ENCODE assay signal across 15 cellular contexts in genomic region chr2:177316756-177317155, GRCh38. TPM values are rescaled to one million over a fixed set of nuclear protein-coding genes. Genes with fewer than 3 reads are reported as not detected.
A peak's percentile ranks its signal among the peaks of the same experiment; 100 is the strongest.
DNase-seq lines count a peak whose midpoint lies in the region; ATAC-seq and TF ChIP-seq lines count a peak whose summit lies in the region.
"Had no signal": no experiment of that assay in that cellular context is flagged by ENCODE, and none has a peak within 500 bp of the region (broad histone marks: within the 10 kb centered on the region; RNA-seq: fewer than 3 reads in every experiment).

No MANE protein-coding gene starts in this region.

- H3K4me1 Mint-ChIP-seq in Caco-2 (ENCODE audit: low read depth, unreplicated experiment): no peaks in the 10 kb centered on the region
- H3K4me1 Mint-ChIP-seq in type B pancreatic cell (ENCODE audit: unreplicated experiment): peaks cover 4% of the 10 kb centered on the region
- H3K4me1 Mint-ChIP-seq: B cell had no signal

- no peak for DNase-seq in left ventricle myocardium superior
- DNase-seq in left cardiac atrium: no peak
- peak; percentile 35 for DNase-seq in kidney tubule cell (ENCODE audit: low spot score)
- no peak for DNase-seq in right lobe of liver
- no peak for DNase-seq in thyroid gland
- no peak for DNase-seq in Caco-2
- no peak for DNase-seq in type B pancreatic cell (ENCODE audit: extremely low spot score, unreplicated experiment)
- DNase-seq in NCI-H1436 treated with DMSO at 0.1 percent for 48 hours (lab: John Stamatoyannopoulos, UW): no peak
- DNase-seq: C1 segment of cervical spinal cord; CD4-positive, alpha-beta T cell; DMS79; HCEC 1CT; HFFc6 had no signal

- H3K27me3 ChIP-seq in right lobe of liver (no peaks in the 10 kb centered on the region), thyroid gland (no peaks in the 10 kb centered on the region), Caco-2 (replicated peaks; ENCODE audit: control insufficient read depth, insufficient read depth, low read length) (no peaks in the 10 kb centered on the region)

- no peak overlapping the region for H3K27ac Mint-ChIP-seq in Caco-2 (ENCODE audit: unreplicated experiment)
- H3K27ac Mint-ChIP-seq in type B pancreatic cell: no peak overlapping the region
- H3K27ac Mint-ChIP-seq: B cell; CD4-positive, alpha-beta T cell; HFFc6 had no signal

- no peak overlapping the region for H3K4me3 Mint-ChIP-seq in Caco-2 (ENCODE audit: unreplicated experiment)
- H3K4me3 Mint-ChIP-seq in type B pancreatic cell: no peak overlapping the region
- H3K4me3 Mint-ChIP-seq: B cell; CD4-positive, alpha-beta T cell; HFFc6 had no signal

- no TSS peak for BruUV-seq in Caco-2 (replicated peaks; lab: Mats Ljungman, UMichigan)

- TF ChIP-seq POLR2A in right lobe of liver (IDR thresholded peaks at IDR 0.05) (no peak), thyroid gland (IDR thresholded peaks at IDR 0.05) (no peak)

- H3K27ac ChIP-seq in right lobe of liver: peak overlapping the region; percentile 29 to 65 (median 30)
- H3K27ac ChIP-seq in thyroid gland: peak overlapping the region in 2 of 3 donors; percentile 8 to 49
- H3K27ac ChIP-seq: HL-60 had no signal

- H3K9me3 Mint-ChIP-seq in Caco-2 (ENCODE audit: unreplicated experiment) (no peaks in the 10 kb centered on the region), type B pancreatic cell (no peaks in the 10 kb centered on the region)
- H3K9me3 Mint-ChIP-seq: CD4-positive, alpha-beta T cell; HFFc6 had no signal

- H3K27me3 Mint-ChIP-seq in Caco-2 (ENCODE audit: insufficient read depth, unreplicated experiment) (no peaks in the 10 kb centered on the region), type B pancreatic cell (no peaks in the 10 kb centered on the region)
- H3K27me3 Mint-ChIP-seq: B cell; CD4-positive, alpha-beta T cell had no signal

- ATAC-seq in left ventricle myocardium superior: peak; percentile 72
- ATAC-seq in left cardiac atrium: no peak
- ATAC-seq in right lobe of liver: peak; percentile 55 to 87 (median 66)

- intact Hi-C loops in left ventricle myocardium superior (cut with micrococcal nuclease): no loop called here
- intact Hi-C loops in left cardiac atrium (cut with DNase I): no loop called here
- intact Hi-C loops in right lobe of liver (cut with DNase I): no loop called here
- intact Hi-C loops in thyroid gland (cut with DNase I): no loop called here
- intact Hi-C loops in Caco-2 (cut with micrococcal nuclease; ENCODE audit: unreplicated experiment): no loop called here

- POLR2A ChIA-PET in Caco-2 (lab: Charles Lee): no interaction called here

- H3K36me3 Mint-ChIP-seq in Caco-2 (ENCODE audit: insufficient read depth, unreplicated experiment) (no peaks in the 10 kb centered on the region), type B pancreatic cell (peaks cover 5% of the 10 kb centered on the region)

- H3K9me3 ChIP-seq in right lobe of liver (no peaks in the 10 kb centered on the region), thyroid gland (no peaks in the 10 kb centered on the region), Caco-2 (no peaks in the 10 kb centered on the region)

- peaks cover 0 to 56% (median 1%) of the 10 kb centered on the region in 4 donors for H3K4me1 ChIP-seq in right lobe of liver
- H3K4me1 ChIP-seq in thyroid gland: peaks cover 8 to 32% of the 10 kb centered on the region in 2 donors
- H3K4me1 ChIP-seq in Caco-2: no peaks in the 10 kb centered on the region

- H3K4me3 ChIP-seq in right lobe of liver (no peak overlapping the region), thyroid gland (replicated peaks in 1 of 3) (no peak overlapping the region), Caco-2 (ENCODE audit: low read depth, low read length) (no peak overlapping the region)

- H3K36me3 ChIP-seq in right lobe of liver (no peaks in the 10 kb centered on the region), thyroid gland (no peaks in the 10 kb centered on the region), Caco-2 (ENCODE audit: control insufficient read depth, insufficient read depth, low read length) (no peaks in the 10 kb centered on the region)

- 60% methylated on average over 1 of the region's 1 CpG for WGBS in right lobe of liver (ENCODE audit: insufficient coverage, low coverage, low lambda C conversion rate, missing lambda C conversion rate)
- 93 to 94% methylated on average over 1 of the region's 1 CpG for WGBS in thyroid gland, 2 donors

- CTCF ChIA-PET in Caco-2 (lab: Charles Lee): no interaction called here

- no peak for TF ChIP-seq CTCF in right lobe of liver (IDR thresholded peaks at IDR 0.05)
- TF ChIP-seq CTCF in thyroid gland (IDR thresholded peaks at IDR 0.05): no peak
- TF ChIP-seq CTCF in Caco-2 (IDR thresholded peaks at IDR 0.05; ENCODE audit: insufficient read depth in 1 of 2, low read depth in 1 of 2, low read length in 1 of 2, severe bottlenecking in 1 of 2, unreplicated experiment in 1 of 2): no peak
- no peak for TF ChIP-seq CTCF in type B pancreatic cell (conservative IDR thresholded peaks at IDR 0.05)

RNA-seq across cellular contexts. Expression of gene NFE2L2, which starts 52.2 kb away (rescaled TPM):
- total RNA-seq in left ventricle myocardium superior: 50.6 TPM
- 10 to 100 TPM; 68.4 to 69.0 TPM for total RNA-seq in left cardiac atrium
- 10 to 100 TPM; 27.9 to 83.6 (median 35.6) TPM for total RNA-seq in right lobe of liver
- 100 to 1,000 TPM; 139 to 157 (median 144) TPM for total RNA-seq in thyroid gland
- total RNA-seq in Caco-2 (2022): 75.7 and 80.5 TPM in 2 replicates
- total RNA-seq in type B pancreatic cell (ENCODE audit: low replicate concordance): 74.7 and 95.0 TPM in 2 replicates

Comparison
In these comparisons a context has a peak if more than half of its experiments do, and no peak if none do; other contexts are left out.
1. ATAC-seq: peak in left ventricle myocardium superior (single experiment) and right lobe of liver (4 of 4); none in left cardiac atrium (0 of 2).